In the genomic region with DNA sequence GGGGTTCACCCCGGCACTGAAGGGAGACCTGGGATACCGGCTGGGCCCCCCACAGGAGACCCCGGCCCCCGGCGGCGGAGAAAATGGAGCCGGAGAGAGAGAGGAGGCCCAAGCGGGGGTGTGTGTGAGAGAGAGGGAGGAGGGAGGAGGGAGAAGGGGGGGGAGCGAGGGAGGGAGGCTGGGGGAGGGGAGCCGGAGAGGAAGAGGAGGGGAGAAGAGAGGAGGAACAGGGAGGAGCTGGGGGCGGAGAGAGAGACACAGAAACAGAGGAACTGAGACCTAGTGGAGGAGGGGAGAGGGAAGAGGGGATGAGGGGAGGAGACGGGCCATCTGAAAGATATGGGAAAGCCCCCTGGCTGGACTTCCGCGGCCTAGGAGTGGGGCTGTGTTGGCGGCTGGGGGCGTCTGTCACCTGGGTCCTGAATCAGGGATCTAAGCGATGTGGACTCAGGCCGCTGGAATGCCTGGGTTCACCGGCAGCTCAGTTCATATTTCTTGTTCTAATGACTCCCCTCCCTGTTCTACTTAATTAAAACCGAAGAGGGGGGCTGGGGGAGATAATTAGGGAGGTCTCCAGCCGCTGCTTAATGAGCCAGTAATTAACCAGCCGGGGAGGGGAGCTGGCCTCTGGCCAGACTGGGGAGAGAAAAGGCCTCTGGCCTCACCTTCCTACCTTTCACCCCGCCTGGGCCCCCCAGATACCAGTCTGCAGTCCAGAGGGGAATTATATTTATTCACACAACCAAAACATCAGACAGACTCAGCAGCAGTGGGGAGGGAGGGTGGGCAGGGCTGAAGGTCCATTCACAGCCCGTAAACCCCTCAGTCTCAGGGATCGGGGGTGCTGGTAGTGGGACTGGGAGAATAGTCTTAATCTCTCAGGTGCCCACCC, we compare ENCODE assay signal across 8 cellular contexts. TPM values are rescaled to one million over a fixed set of nuclear protein-coding genes. Genes with fewer than 3 reads are reported as not detected.
DNase-seq lines count a peak whose midpoint lies in the region; ATAC-seq and TF ChIP-seq lines count a peak whose summit lies in the region.

TSS of gene PBX2 (minus strand) at position 149 of the 892 bp plus-strand sequence. CDS start 287 bp downstream, outside the sequence.

- DNase-seq in AG04449 (ENCODE audit: low read depth, low spot score) (peak; percentile 67), NCI-H82 treated with DMSO at 0.1 percent for 48 hours (lab: John Stamatoyannopoulos, UW; ENCODE audit: unreplicated experiment) (peak; percentile 96), lower leg skin (ENCODE audit: low spot score in 2 of 2) (peak; percentile 94 to 98)
- DNase-seq in activated CD4-positive, alpha-beta memory T cell treated with anti-CD3 and anti-CD28 coated beads, Interleukin-2, amount 10 ng/mL, durations not matched to agents 7 days and 5 days: peak; percentile 89
- peak; percentile 83 to 85 for DNase-seq in stimulated activated CD4-positive, alpha-beta T cell treated with anti-CD3 and anti-CD28 coated beads, Interleukin-4, amount 100 ng/mL, for 4 hours

- TF ChIP-seq POLR2A in lower leg skin (IDR thresholded peaks at IDR 0.05): peak in 1 of 2 donors; percentile 69

- POLR2A ChIA-PET in AG04449 (lab: Yijun Ruan, JAX): interaction anchor here (0.6 kb wide), 1 partner anchor 76 kb away, joined by 4 read pairs; no protein-coding TSS in a partner anchor
- POLR2A ChIA-PET in activated CD4-positive, alpha-beta memory T cell treated with anti-CD3 and anti-CD28 coated beads, Interleukin-2, amount 10 ng/mL, durations not matched to agents 7 days and 5 days (lab: Charles Lee): interaction anchor here (0.6 to 10.5 kb wide), 8 partner anchors 11 to 1081 kb away, joined by 3 to 155 read pairs (median 4); partner anchors contain the start of genes AGPAT1, ATF6B, DXO and FKBPL

- peaks cover 65% of the 10 kb centered on the region for H3K36me3 Mint-ChIP-seq in activated CD4-positive, alpha-beta memory T cell treated with anti-CD3 and anti-CD28 coated beads, Interleukin-2, amount 10 ng/mL, durations not matched to agents 7 days and 5 days (ENCODE audit: low read depth)

- peaks cover 67% of the 10 kb centered on the region for H3K4me1 Mint-ChIP-seq in activated CD4-positive, alpha-beta memory T cell treated with anti-CD3 and anti-CD28 coated beads, Interleukin-2, amount 10 ng/mL, durations not matched to agents 7 days and 5 days

- ATAC-seq in GM19025 (IDR thresholded peaks at IDR 0.05; ENCODE audit: low read depth, unreplicated experiment) (peak; percentile 52), HG03521 (IDR thresholded peaks at IDR 0.05; ENCODE audit: unreplicated experiment) (peak; percentile 56)

- intact Hi-C loops in lower leg skin (cut with DNase I; ENCODE audit: low total_unique reads): loop anchor here (10.0 kb wide), 1 partner anchor 65 kb away; the partner anchor contains the start of gene ATF6B

- H3K9me3 Mint-ChIP-seq in activated CD4-positive, alpha-beta memory T cell treated with anti-CD3 and anti-CD28 coated beads, Interleukin-2, amount 10 ng/mL, durations not matched to agents 7 days and 5 days: no peaks in the 10 kb centered on the region

- no peaks in the 10 kb centered on the region for H3K9me3 ChIP-seq in duodenal mucosa (ENCODE audit: control insufficient read depth in 1 of 2, low read length in 2 of 2)

- H3K4me1 ChIP-seq in duodenal mucosa (ENCODE audit: control insufficient read depth in 1 of 2, insufficient read depth in 2 of 2, low read length in 2 of 2): peaks cover 57 to 60% of the 10 kb centered on the region in 2 donors

- H3K4me3 Mint-ChIP-seq in activated CD4-positive, alpha-beta memory T cell treated with anti-CD3 and anti-CD28 coated beads, Interleukin-2, amount 10 ng/mL, durations not matched to agents 7 days and 5 days: peak within 1 kb of the TSS; percentile 100

- H3K27ac Mint-ChIP-seq in activated CD4-positive, alpha-beta memory T cell treated with anti-CD3 and anti-CD28 coated beads, Interleukin-2, amount 10 ng/mL, durations not matched to agents 7 days and 5 days: peak within 1 kb of the TSS; percentile 99

- TF ChIP-seq CTCF in AG04449 (IDR thresholded peaks at IDR 0.05; ENCODE audit: insufficient read depth, low read length, missing control alignments) (no peak), lower leg skin (IDR thresholded peaks at IDR 0.05) (no peak)

- H3K27me3 Mint-ChIP-seq in activated CD4-positive, alpha-beta memory T cell treated with anti-CD3 and anti-CD28 coated beads, Interleukin-2, amount 10 ng/mL, durations not matched to agents 7 days and 5 days: no peaks in the 10 kb centered on the region

- CTCF ChIA-PET in AG04449 (lab: Yijun Ruan, JAX): interaction anchor here (0.7 to 1.8 kb wide), 4 partner anchors 11 to 72 kb away, joined by 3 to 8 read pairs (median 4); no protein-coding TSS in a partner anchor
- CTCF ChIA-PET in activated CD4-positive, alpha-beta memory T cell treated with anti-CD3 and anti-CD28 coated beads, Interleukin-2, amount 10 ng/mL, durations not matched to agents 7 days and 5 days (lab: Charles Lee): interaction anchor here (1.2 kb wide), 1 partner anchor 11 kb away, joined by 6 read pairs; no protein-coding TSS in a partner anchor

- 9 to 11% methylated on average over 19 to 24 of the region's 25 CpGs for WGBS in lower leg skin, 2 donors

- H3K4me3 ChIP-seq in AG04449 (ENCODE audit: low read depth, low read length) (peak within 1 kb of the TSS; percentile 77), duodenal mucosa (ENCODE audit: low read depth in 1 of 2, low read length in 2 of 2) (peak within 1 kb of the TSS; percentile 77 to 85), lower leg skin (ENCODE audit: low read depth, poor library complexity, severe bottlenecking) (peak within 1 kb of the TSS; percentile 53)

- H3K27ac ChIP-seq in duodenal mucosa (ENCODE audit: low read depth, low read length): peak within 1 kb of the TSS; percentile 94

- no peaks in the 10 kb centered on the region for H3K27me3 ChIP-seq in duodenal mucosa (ENCODE audit: control insufficient read depth in 1 of 2, insufficient read depth in 2 of 2, low read length in 2 of 2)

- peaks cover 7 to 18% of the 10 kb centered on the region in 2 donors for H3K36me3 ChIP-seq in duodenal mucosa (ENCODE audit: control insufficient read depth in 1 of 2, insufficient read depth in 2 of 2, low read length in 2 of 2)

- peak within 1 kb of the TSS; percentile 85 to 86 for H3K9ac ChIP-seq in duodenal mucosa (ENCODE audit: low read depth in 1 of 2, low read length in 2 of 2)

RNA-seq across cellular contexts. Expression of gene PBX2, which starts in this region (rescaled TPM):
- total RNA-seq in activated CD4-positive, alpha-beta memory T cell treated with anti-CD3 and anti-CD28 coated beads, Interleukin-2, amount 10 ng/mL, durations not matched to agents 7 days and 5 days: 10 to 100 TPM; 69.4 to 73.1 TPM
- 10 to 100 TPM; 49.2 to 63.9 (median 55.8) TPM for total RNA-seq in lower leg skin

Comparison
In these comparisons a context has a peak if more than half of its experiments do, and no peak if none do; other contexts are left out.
1. Peak in every context shown above with its lines: DNase-seq, ATAC-seq, H3K4me3 ChIP-seq and H3K27ac ChIP-seq.